35 cellular contexts compared by ENCODE assay signal in genomic region chr17:76929148-76929547, GRCh38.
"Had no signal": no experiment of that assay in that cellular context is flagged by ENCODE, and none has a peak within 500 bp of the region (broad histone marks: within the 10 kb centered on the region; RNA-seq: fewer than 3 reads in every experiment).

No MANE protein-coding gene starts in this region.

- H3K27me3 Mint-ChIP-seq: activated CD4-positive, alpha-beta T cell treated with anti-CD3 and anti-CD28 coated beads for 36 hours; activated CD4-positive, alpha-beta T cell treated with anti-CD3 and anti-CD28 coated beads, Interleukin-2, amount 10 ng/mL, durations not matched to agents 7 days and 5 days; activated naive CD8-positive, alpha-beta T cell treated with anti-CD3 and anti-CD28 coated beads for 36 hours; activated T-helper 17 cell treated with anti-CD3 and anti-CD28 coated beads, Interleukin-2, amount 50 U/mL, for 72 hours had no signal

- H3K4me3 ChIP-seq: adrenal gland, body of pancreas, breast epithelium had no signal

- H3K9me3 Mint-ChIP-seq: activated B cell treated with CpG ODN at 0.5 μM for 24 hours; activated CD4-positive, alpha-beta memory T cell treated with anti-CD3 and anti-CD28 coated beads, Interleukin-2, amount 10 ng/mL, durations not matched to agents 7 days and 5 days; activated CD4-positive, alpha-beta T cell treated with anti-CD3 and anti-CD28 coated beads, Interleukin-2, amount 10 ng/mL, durations not matched to agents 7 days and 5 days; activated naive CD4-positive, alpha-beta T cell treated with anti-CD3 and anti-CD28 coated beads for 36 hours; activated naive CD4-positive, alpha-beta T cell treated with anti-CD3 and anti-CD28 coated beads, Interleukin-2, amount 50 U/mL, for 72 hours; activated naive CD8-positive, alpha-beta T cell treated with anti-CD3 and anti-CD28 coated beads for 36 hours; activated T-cell treated with anti-CD3 and anti-CD28 coated beads, Interleukin-2, amount 50 U/mL, for 4 hours; activated T-cell treated with anti-CD3 and anti-CD28 coated beads, Interleukin-2, amount 50 U/mL, for 72 hours; activated T-helper 1 cell treated with anti-CD3 and anti-CD28 coated beads, Interleukin-12 subunit alpha, Interleukin-12 subunit beta, Interleukin-2, Interleukin-4 antibody, amounts not matched to agents 30 ng/mL and 10 ng/mL and 1 ng/mL, durations not matched to agents 14 hours and 24 hours and 36 hours; activated T-helper 17 cell treated with anti-CD3 and anti-CD28 coated beads, Interleukin-2, amount 50 U/mL, for 72 hours; T-helper 1 cell treated with Interleukin-12 subunit alpha and Interleukin-12 subunit beta and Interleukin-4 antibody, amounts not matched to agents 30 μg/mL and 1 μg/mL, for 36 hours; T-helper 2 cell treated with Interferon-gamma antibody and Interleukin-4, amounts not matched to agents 5 μg/mL and 100 μg/mL, for 36 hours had no signal

- H3K9me3 ChIP-seq: adrenal gland, body of pancreas, breast epithelium had no signal

- H3K4me3 Mint-ChIP-seq: activated B cell treated with CpG ODN at 0.5 μM for 24 hours; activated CD4-positive, alpha-beta memory T cell treated with anti-CD3 and anti-CD28 coated beads, Interleukin-2, amount 10 ng/mL, durations not matched to agents 7 days and 5 days; activated CD4-positive, alpha-beta T cell treated with anti-CD3 and anti-CD28 coated beads for 36 hours; activated CD4-positive, alpha-beta T cell treated with anti-CD3 and anti-CD28 coated beads, Interleukin-2, amount 10 ng/mL, durations not matched to agents 7 days and 5 days; activated naive CD4-positive, alpha-beta T cell treated with anti-CD3 and anti-CD28 coated beads for 36 hours; activated naive CD8-positive, alpha-beta T cell treated with anti-CD3 and anti-CD28 coated beads for 36 hours; activated T-cell treated with anti-CD3 and anti-CD28 coated beads, Interleukin-2, amount 50 U/mL, for 4 hours; activated T-cell treated with anti-CD3 and anti-CD28 coated beads, Interleukin-2, amount 50 U/mL, for 72 hours; activated T-helper 1 cell treated with anti-CD3 and anti-CD28 coated beads, Interleukin-12 subunit alpha, Interleukin-12 subunit beta, Interleukin-2, Interleukin-4 antibody, amounts not matched to agents 30 ng/mL and 10 ng/mL and 1 ng/mL, durations not matched to agents 14 hours and 24 hours and 36 hours; activated T-helper 17 cell treated with anti-CD3 and anti-CD28 coated beads, Interleukin-2, amount 50 U/mL, for 72 hours; T-helper 1 cell treated with Interleukin-12 subunit alpha and Interleukin-12 subunit beta and Interleukin-4 antibody, amounts not matched to agents 30 μg/mL and 1 μg/mL, for 36 hours; T-helper 2 cell treated with Interferon-gamma antibody and Interleukin-4, amounts not matched to agents 5 μg/mL and 100 μg/mL, for 36 hours had no signal

- DNase-seq: activated B cell treated with CpG ODN at 0.5 μM for 24 hours; activated CD4-positive, alpha-beta memory T cell treated with anti-CD3 and anti-CD28 coated beads, Interleukin-2, amount 10 ng/mL, durations not matched to agents 7 days and 5 days; activated CD4-positive, alpha-beta T cell treated with anti-CD3 and anti-CD28 coated beads for 1 hour; activated CD4-positive, alpha-beta T cell treated with anti-CD3 and anti-CD28 coated beads for 36 hours; activated CD4-positive, alpha-beta T cell treated with anti-CD3 and anti-CD28 coated beads for 48 hours; activated CD4-positive, alpha-beta T cell treated with anti-CD3 and anti-CD28 coated beads, Interleukin-2, amount 10 ng/mL, durations not matched to agents 7 days and 5 days; activated CD4-positive, alpha-beta T cell treated with anti-CD3 and anti-CD28 coated beads, Interleukin-2, amount 50 U/mL, for 48 hours; activated CD8-positive, alpha-beta memory T cell treated with anti-CD3 and anti-CD28 coated beads, Interleukin-2, amount 50 U/mL, for 4 hours; activated effector memory CD4-positive, alpha-beta T cell treated with anti-CD3 and anti-CD28 coated beads, Interleukin-2, amount 50 U/mL, for 16 hours; activated gamma-delta T cell treated with Interleukin-2 at 50 U/mL for 16 hours; activated naive CD4-positive, alpha-beta T cell; activated naive CD4-positive, alpha-beta T cell treated with anti-CD3 and anti-CD28 coated beads for 36 hours; activated naive CD4-positive, alpha-beta T cell treated with anti-CD3 and anti-CD28 coated beads, Interleukin-2, amount 50 U/mL, for 16 hours; activated naive CD8-positive, alpha-beta T cell treated with anti-CD3 and anti-CD28 coated beads for 36 hours; activated T-cell treated with anti-CD3 and anti-CD28 coated beads for 4 hours; activated T-cell treated with anti-CD3 and anti-CD28 coated beads, Interleukin-2, amount 50 U/mL, for 1 hour; activated T-cell treated with anti-CD3 and anti-CD28 coated beads, Interleukin-2, amount 50 U/mL, for 4 hours; activated T-cell treated with anti-CD3 and anti-CD28 coated beads, Interleukin-2, amount 50 U/mL, for 72 hours; adrenal gland; amniotic stem cell; aorta; body of pancreas; brain microvascular endothelial cell; central memory CD4-positive, alpha-beta T cell; T-helper 1 cell; T-helper 2 cell; T-helper 9 cell had no signal

- H3K36me3 ChIP-seq: adrenal gland, brain microvascular endothelial cell, breast epithelium had no signal

- H3K4me1 ChIP-seq: body of pancreas, breast epithelium had no signal

- H3K27me3 ChIP-seq: adrenal gland, brain microvascular endothelial cell, breast epithelium had no signal

- H3K4me1 Mint-ChIP-seq: activated B cell treated with CpG ODN at 0.5 μM for 24 hours; activated CD4-positive, alpha-beta memory T cell treated with anti-CD3 and anti-CD28 coated beads, Interleukin-2, amount 10 ng/mL, durations not matched to agents 7 days and 5 days; activated CD4-positive, alpha-beta T cell treated with anti-CD3 and anti-CD28 coated beads for 36 hours; activated CD4-positive, alpha-beta T cell treated with anti-CD3 and anti-CD28 coated beads, Interleukin-2, amount 10 ng/mL, durations not matched to agents 7 days and 5 days; activated naive CD8-positive, alpha-beta T cell treated with anti-CD3 and anti-CD28 coated beads for 36 hours; activated T-helper 17 cell treated with anti-CD3 and anti-CD28 coated beads, Interleukin-2, amount 50 U/mL, for 72 hours had no signal

- ATAC-seq: activated CD4-positive, alpha-beta T cell treated with anti-CD3 and anti-CD28 coated beads for 36 hours; activated CD4-positive, CD25-positive, alpha-beta regulatory T cell treated with anti-CD3 and anti-CD28 coated beads, Interleukin-2, amount 50 U/mL, for 24 hours; activated naive CD4-positive, alpha-beta T cell treated with anti-CD3 and anti-CD28 coated beads, Interleukin-2, amount 50 U/mL, for 72 hours; activated T-cell treated with anti-CD3 and anti-CD28 coated beads, Interleukin-2, amount 50 U/mL, for 4 hours; activated T-cell treated with anti-CD3 and anti-CD28 coated beads, Interleukin-2, amount 50 U/mL, for 72 hours; activated T-helper 17 cell treated with anti-CD3 and anti-CD28 coated beads, Interleukin-2, amount 50 U/mL, for 72 hours; body of pancreas had no signal

- H3K27ac ChIP-seq: adrenal gland, body of pancreas, brain microvascular endothelial cell, breast epithelium, VCaP had no signal

- H3K27ac Mint-ChIP-seq: activated B cell treated with CpG ODN at 0.5 μM for 24 hours; activated CD4-positive, alpha-beta memory T cell treated with anti-CD3 and anti-CD28 coated beads, Interleukin-2, amount 10 ng/mL, durations not matched to agents 7 days and 5 days; activated CD4-positive, alpha-beta T cell treated with anti-CD3 and anti-CD28 coated beads for 36 hours; activated CD4-positive, alpha-beta T cell treated with anti-CD3 and anti-CD28 coated beads, Interleukin-2, amount 10 ng/mL, durations not matched to agents 7 days and 5 days; activated naive CD4-positive, alpha-beta T cell treated with anti-CD3 and anti-CD28 coated beads for 36 hours; activated naive CD4-positive, alpha-beta T cell treated with anti-CD3 and anti-CD28 coated beads, Interleukin-2, amount 50 U/mL, for 72 hours; activated naive CD8-positive, alpha-beta T cell treated with anti-CD3 and anti-CD28 coated beads for 36 hours; activated T-cell treated with anti-CD3 and anti-CD28 coated beads, Interleukin-2, amount 50 U/mL, for 72 hours; activated T-helper 1 cell treated with anti-CD3 and anti-CD28 coated beads, Interleukin-12 subunit alpha, Interleukin-12 subunit beta, Interleukin-2, Interleukin-4 antibody, amounts not matched to agents 30 ng/mL and 10 ng/mL and 1 ng/mL, durations not matched to agents 14 hours and 24 hours and 36 hours; activated T-helper 17 cell treated with anti-CD3 and anti-CD28 coated beads, Interleukin-2, amount 50 U/mL, for 72 hours; T-helper 1 cell treated with Interleukin-12 subunit alpha and Interleukin-12 subunit beta and Interleukin-4 antibody, amounts not matched to agents 30 μg/mL and 1 μg/mL, for 36 hours; T-helper 2 cell treated with Interferon-gamma antibody and Interleukin-4, amounts not matched to agents 5 μg/mL and 100 μg/mL, for 36 hours had no signal

- H3K36me3 Mint-ChIP-seq: activated naive CD4-positive, alpha-beta T cell treated with anti-CD3 and anti-CD28 coated beads, Interleukin-2, amount 50 U/mL, for 72 hours; activated naive CD8-positive, alpha-beta T cell treated with anti-CD3 and anti-CD28 coated beads for 36 hours had no signal
